Comparison of ENCODE assay signal across 11 cellular contexts in genomic region chr9:89482950-89483349, GRCh38. TPM values are rescaled to one million over a fixed set of nuclear protein-coding genes. Genes with fewer than 3 reads are reported as not detected.
A peak's percentile ranks its signal among the peaks of the same experiment; 100 is the strongest.
DNase-seq lines count a peak whose midpoint lies in the region; ATAC-seq and TF ChIP-seq lines count a peak whose summit lies in the region.
"Had no signal": no experiment of that assay in that cellular context is flagged by ENCODE, and none has a peak within 500 bp of the region (broad histone marks: within the 10 kb centered on the region; RNA-seq: fewer than 3 reads in every experiment).

No MANE protein-coding gene starts in this region.

- no peak for TF ChIP-seq CTCF in brain (conservative IDR thresholded peaks at IDR 0.05)
- no peak for TF ChIP-seq CTCF in neural cell (IDR thresholded peaks at IDR 0.05; ENCODE audit: poor library complexity, severe bottlenecking)

- no peaks in the 10 kb centered on the region for H3K27me3 Mint-ChIP-seq in CD8-positive, alpha-beta memory T cell
- peaks cover 3% of the 10 kb centered on the region for H3K27me3 Mint-ChIP-seq in brain

- peaks cover 69% of the 10 kb centered on the region for H3K79me2 ChIP-seq in neural cell (replicated peaks; ENCODE audit: insufficient read depth, low read length)

- no peak for TF ChIP-seq RAD21 in neural cell (conservative IDR thresholded peaks at IDR 0.05)

- H3K4me3 ChIP-seq in CD8-positive, alpha-beta memory T cell (ENCODE audit: low read length) = peak overlapping the region; percentile 74
- no peak overlapping the region for H3K4me3 ChIP-seq in neural cell (ENCODE audit: low read length)
- H3K4me3 ChIP-seq: K562 had no signal

- no peaks in the 10 kb centered on the region for H3K9me2 ChIP-seq in neural cell (ENCODE audit: insufficient read depth, low read length)

- no peaks in the 10 kb centered on the region for H3K27me3 ChIP-seq in CD8-positive, alpha-beta memory T cell (ENCODE audit: insufficient read depth, low read length, poor library complexity, severe bottlenecking)
- no peaks in the 10 kb centered on the region for H3K27me3 ChIP-seq in neural cell (ENCODE audit: insufficient read depth, low read depth, low read length)

- no peaks in the 10 kb centered on the region for H4K20me1 ChIP-seq in neural cell (ENCODE audit: insufficient read depth)

- POLR2A ChIA-PET in CD8-positive, alpha-beta memory T cell (lab: Charles Lee) = interaction anchor here (0.7 to 1.6 kb wide), 3 partner anchors 21 to 56 kb away, joined by 3 to 7 read pairs (median 3); no protein-coding TSS in a partner anchor

- peaks cover 0 to 3% (median 0%) of the 10 kb centered on the region in 5 donors for H3K9me3 Mint-ChIP-seq in CD8-positive, alpha-beta memory T cell
- peaks cover 3 to 21% (median 11%) of the 10 kb centered on the region in 5 experiments for H3K9me3 Mint-ChIP-seq in brain

- TF ChIP-seq POLR2A in GM18505 (IDR thresholded peaks at IDR 0.05; ENCODE audit: borderline replicate concordance, extremely low read depth, insufficient read depth, insufficient read length) = no peak

- peaks cover 82% of the 10 kb centered on the region for H3K4me1 ChIP-seq in CD8-positive, alpha-beta memory T cell (ENCODE audit: insufficient read depth, low read length)

- peaks cover 8% of the 10 kb centered on the region for H3K36me3 ChIP-seq in CD8-positive, alpha-beta memory T cell (ENCODE audit: insufficient read depth, low read length)
- H3K36me3 ChIP-seq in neural cell (ENCODE audit: insufficient read depth, low read length) = no peaks in the 10 kb centered on the region

- H3K4me3 Mint-ChIP-seq in CD8-positive, alpha-beta memory T cell = peak overlapping the region; percentile 79 to 91 (median 88)
- peak overlapping the region in 4 of 5 experiments; percentile 18 to 34 (median 20) for H3K4me3 Mint-ChIP-seq in brain

- CTCF ChIA-PET in CD8-positive, alpha-beta memory T cell (lab: Charles Lee) = interaction anchor here (1.3 to 2.4 kb wide), 7 partner anchors 9 to 73 kb away, joined by 3 to 20 read pairs (median 3); no protein-coding TSS in a partner anchor

- H3K4me1 Mint-ChIP-seq in CD8-positive, alpha-beta memory T cell = peaks cover 89 to 96% (median 95%) of the 10 kb centered on the region in 3 donors
- peaks cover 41% of the 10 kb centered on the region for H3K4me1 Mint-ChIP-seq in brain

- DNase-seq in CD8-positive, alpha-beta memory T cell = peak in 1 of 5 donors; percentile 38
- peak; percentile 63 for DNase-seq in NCI-H2107 (lab: John Stamatoyannopoulos, UW)
- DNase-seq in H4 (ENCODE audit: low spot score) = no peak
- no peak for DNase-seq in MV-4-11 (lab: John Stamatoyannopoulos, UW)
- DNase-seq: activated CD4-positive, CD25-positive, alpha-beta regulatory T cell; NCI-H2081 treated with DMSO at 0.1 percent for 48 hours had no signal

- no peak for TF ChIP-seq EP300 in neural cell (conservative IDR thresholded peaks at IDR 0.05; ENCODE audit: poor library complexity, severe bottlenecking)

- peak overlapping the region; percentile 32 for H3K9ac ChIP-seq in neural cell (ENCODE audit: low read length)

- peak overlapping the region in 7 of 8 donors; percentile 82 to 94 (median 90) for H3K27ac Mint-ChIP-seq in CD8-positive, alpha-beta memory T cell
- H3K27ac Mint-ChIP-seq in brain = peak overlapping the region; percentile 58 to 95 (median 89)

- H3F3A ChIP-seq in neural cell (ENCODE audit: insufficient read depth, low read length, poor library complexity, severe bottlenecking) = no peaks in the 10 kb centered on the region

- peaks cover 5% of the 10 kb centered on the region for H3K9me3 ChIP-seq in CD8-positive, alpha-beta memory T cell (ENCODE audit: low read length)
- no peaks in the 10 kb centered on the region for H3K9me3 ChIP-seq in neural cell (ENCODE audit: low read length)

- H2AFZ ChIP-seq in neural cell (ENCODE audit: low read depth, low read length) = no peak overlapping the region

- ATAC-seq in GM21825 (IDR thresholded peaks at IDR 0.05; ENCODE audit: unreplicated experiment) (no peak), GM18505 (IDR thresholded peaks at IDR 0.05; ENCODE audit: unreplicated experiment) (no peak)
- ATAC-seq: K562 had no signal

- H3K36me3 Mint-ChIP-seq in CD8-positive, alpha-beta memory T cell = peaks cover 10 to 56% (median 18%) of the 10 kb centered on the region in 3 donors
- H3K36me3 Mint-ChIP-seq in brain = peaks cover 36% of the 10 kb centered on the region

- H3K27ac ChIP-seq in CD8-positive, alpha-beta memory T cell (ENCODE audit: low read depth, low read length) = no peak overlapping the region
- H3K27ac ChIP-seq in neural cell (ENCODE audit: low read length) = peak overlapping the region; percentile 55

- H3K4me2 ChIP-seq in neural cell (ENCODE audit: low read length) = no peak overlapping the region

TF ChIP-seq in neural cell, 6 proteins besides CTCF, POLR2A, EP300 and RAD21:
- TF ChIP-seq REST (IDR thresholded peaks at IDR 0.05; ENCODE audit: borderline replicate concordance) = no peak
- no peak for TF ChIP-seq TAF1 (IDR thresholded peaks at IDR 0.05; ENCODE audit: low read depth)
- no peak for TF ChIP-seq MXI1 (conservative IDR thresholded peaks at IDR 0.05; ENCODE audit: poor library complexity, severe bottlenecking)
- no peak for TF ChIP-seq SMC3 (conservative IDR thresholded peaks at IDR 0.05; ENCODE audit: poor library complexity)
- no peak for TF ChIP-seq EZH2 (IDR thresholded peaks at IDR 0.05; ENCODE audit: borderline replicate concordance, insufficient read depth, low read length, poor library complexity, severe bottlenecking)
- no peak for TF ChIP-seq POLR2AphosphoS5 (IDR thresholded peaks at IDR 0.05)

RNA-seq across cellular contexts. Expression of gene SEMA4D, which starts 15.0 kb away (rescaled TPM):
- 100 to 1,000 TPM; 238 to 243 TPM for total RNA-seq in CD8-positive, alpha-beta memory T cell
- 227 TPM for polyA plus RNA-seq in CD8-positive, alpha-beta memory T cell
- polyA plus RNA-seq in brain (ENCODE audit: insufficient read depth, low read depth, low replicate concordance) (91.5 TPM), neural cell (34.0 and 40.9 TPM in 2 replicates)
- 47.5 and 67.0 TPM in 2 replicates for polyA minus RNA-seq in neural cell
- total RNA-seq in H4 (2014; rRNA removed; shearing (Covaris generic)) = 4.8 and 6.3 TPM in 2 replicates
